In genomic region chr18:13613099-13613498, GRCh38 we compare ENCODE assay signal across 13 cellular contexts.
A peak's percentile ranks its signal among the peaks of the same experiment; 100 is the strongest.
DNase-seq lines count a peak whose midpoint lies in the region; ATAC-seq and TF ChIP-seq lines count a peak whose summit lies in the region.
"Had no signal": no experiment of that assay in that cellular context is flagged by ENCODE, and none has a peak within 500 bp of the region (broad histone marks: within the 10 kb centered on the region; RNA-seq: fewer than 3 reads in every experiment).

No MANE protein-coding gene starts in this region.

- no peaks in the 10 kb centered on the region for H3K27me3 Mint-ChIP-seq in activated CD4-positive, alpha-beta T cell treated with anti-CD3 and anti-CD28 coated beads, Interleukin-2, amount 10 ng/mL, durations not matched to agents 24 days and 14 days
- no peaks in the 10 kb centered on the region for H3K27me3 Mint-ChIP-seq in activated naive CD8-positive, alpha-beta T cell treated with anti-CD3 and anti-CD28 coated beads for 36 hours

- H3K36me3 Mint-ChIP-seq in activated CD4-positive, alpha-beta T cell treated with anti-CD3 and anti-CD28 coated beads, Interleukin-2, amount 10 ng/mL, durations not matched to agents 24 days and 14 days (ENCODE audit: low read depth): peaks cover 6% of the 10 kb centered on the region
- peaks cover 8% of the 10 kb centered on the region for H3K36me3 Mint-ChIP-seq in activated naive CD8-positive, alpha-beta T cell treated with anti-CD3 and anti-CD28 coated beads for 36 hours

- intact Hi-C loops in activated CD4-positive, alpha-beta T cell treated with anti-CD3 and anti-CD28 coated beads, Interleukin-2, amount 10 ng/mL, durations not matched to agents 24 days and 14 days (cut with micrococcal nuclease): loop anchor here (2.0 to 5.0 kb wide), 3 partner anchors 114 to 236 kb away; partner anchors contain the start of genes FAM210A and RNMT
- intact Hi-C loops in body of pancreas (cut with DNase I): no loop called here

- no peak overlapping the region for H3K27ac ChIP-seq in body of pancreas

- no peak for TF ChIP-seq CTCF in body of pancreas (IDR thresholded peaks at IDR 0.05)

- H3K27ac Mint-ChIP-seq in activated CD4-positive, alpha-beta T cell treated with anti-CD3 and anti-CD28 coated beads, Interleukin-2, amount 10 ng/mL, durations not matched to agents 24 days and 14 days: peak overlapping the region; percentile 97
- peak overlapping the region; percentile 97 for H3K27ac Mint-ChIP-seq in activated naive CD8-positive, alpha-beta T cell treated with anti-CD3 and anti-CD28 coated beads for 36 hours

- DNase-seq in activated CD4-positive, alpha-beta T cell treated with anti-CD3 and anti-CD28 coated beads, Interleukin-2, amount 10 ng/mL, durations not matched to agents 24 days and 14 days: no peak
- DNase-seq in activated CD4-positive, alpha-beta T cell treated with anti-CD3 and anti-CD28 coated beads, Interleukin-2, amount 50 U/mL, for 48 hours: no peak
- DNase-seq in Jurkat, Clone E6-1 (ENCODE audit: low read depth, low spot score): no peak
- DNase-seq in activated naive CD8-positive, alpha-beta T cell treated with anti-CD3 and anti-CD28 coated beads for 36 hours: no peak
- DNase-seq in pons (ENCODE audit: low spot score) (peak; percentile 65), body of pancreas (no peak), DMS 273 treated with DMSO at 0.1 percent for 48 hours (lab: John Stamatoyannopoulos, UW) (no peak), globus pallidus (ENCODE audit: low spot score) (no peak)
- DNase-seq: dermis blood vessel endothelial cell, mesendoderm, NCI-H1105 treated with DMSO at 0.1 percent for 48 hours, NCI-H446 treated with DMSO at 0.1 percent for 48 hours had no signal

- H3K4me1 ChIP-seq in body of pancreas: peaks cover 18% of the 10 kb centered on the region

- H3K4me1 Mint-ChIP-seq in activated CD4-positive, alpha-beta T cell treated with anti-CD3 and anti-CD28 coated beads, Interleukin-2, amount 10 ng/mL, durations not matched to agents 24 days and 14 days: peaks cover 81% of the 10 kb centered on the region
- peaks cover 89% of the 10 kb centered on the region for H3K4me1 Mint-ChIP-seq in activated naive CD8-positive, alpha-beta T cell treated with anti-CD3 and anti-CD28 coated beads for 36 hours

- H3K9me3 ChIP-seq in body of pancreas: no peaks in the 10 kb centered on the region
- H3K9me3 ChIP-seq: upper lobe of left lung had no signal

- ATAC-seq in body of pancreas: no peak

- peak overlapping the region; percentile 67 for H3K4me3 ChIP-seq in Jurkat, Clone E6-1 (ENCODE audit: low read length)
- no peak overlapping the region for H3K4me3 ChIP-seq in body of pancreas

- no peaks in the 10 kb centered on the region for H3K36me3 ChIP-seq in body of pancreas (replicated peaks in 1 of 2; ENCODE audit: insufficient read depth in 1 of 2, low read depth in 2 of 2)
- H3K36me3 ChIP-seq: upper lobe of left lung had no signal

- H3K9me3 Mint-ChIP-seq in activated CD4-positive, alpha-beta T cell treated with anti-CD3 and anti-CD28 coated beads, Interleukin-2, amount 10 ng/mL, durations not matched to agents 24 days and 14 days: no peaks in the 10 kb centered on the region
- H3K9me3 Mint-ChIP-seq in activated naive CD8-positive, alpha-beta T cell treated with anti-CD3 and anti-CD28 coated beads for 36 hours: no peaks in the 10 kb centered on the region

- H3K27me3 ChIP-seq in body of pancreas: no peaks in the 10 kb centered on the region
- H3K27me3 ChIP-seq: upper lobe of left lung had no signal

- H3K4me3 Mint-ChIP-seq in activated CD4-positive, alpha-beta T cell treated with anti-CD3 and anti-CD28 coated beads, Interleukin-2, amount 10 ng/mL, durations not matched to agents 24 days and 14 days: peak overlapping the region; percentile 94
- peak overlapping the region; percentile 84 for H3K4me3 Mint-ChIP-seq in activated naive CD8-positive, alpha-beta T cell treated with anti-CD3 and anti-CD28 coated beads for 36 hours

- TF ChIP-seq POLR2A in body of pancreas (IDR thresholded peaks at IDR 0.05): no peak
